11 cellular contexts compared by ENCODE assay signal in the genomic region with DNA sequence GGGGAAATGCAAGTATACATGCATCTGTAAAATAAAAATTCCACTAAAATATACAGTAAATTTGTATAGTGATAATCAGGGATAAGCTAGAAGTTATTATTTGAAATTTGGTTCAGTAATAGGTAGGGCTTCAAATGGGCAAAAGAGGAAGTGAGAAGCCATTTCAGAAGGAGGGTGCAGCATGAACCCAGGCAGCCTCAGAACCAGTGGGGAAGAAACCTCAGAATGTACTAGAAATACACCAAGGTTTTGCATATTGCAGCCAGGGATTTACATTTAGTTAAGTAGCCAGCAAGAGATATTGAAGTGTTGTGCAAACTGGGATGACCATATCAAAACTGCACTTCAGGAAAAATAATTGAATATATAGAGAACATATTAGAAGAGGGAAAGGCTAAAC.
A peak's percentile ranks its signal among the peaks of the same experiment; 100 is the strongest.
DNase-seq lines count a peak whose midpoint lies in the region; ATAC-seq and TF ChIP-seq lines count a peak whose summit lies in the region.
"Had no signal": no experiment of that assay in that cellular context is flagged by ENCODE, and none has a peak within 500 bp of the region (broad histone marks: within the 10 kb centered on the region; RNA-seq: fewer than 3 reads in every experiment).

No MANE protein-coding gene starts in this region.

- no TSS peak for BruUV-seq in mammary epithelial cell (replicated peaks; lab: Mats Ljungman, UMichigan)

- H3K4me1 Mint-ChIP-seq in activated naive CD4-positive, alpha-beta T cell treated with anti-CD3 and anti-CD28 coated beads for 36 hours (ENCODE audit: low read depth), result no peaks in the 10 kb centered on the region

- ATAC-seq in GM19043 (IDR thresholded peaks at IDR 0.05; ENCODE audit: low read depth, unreplicated experiment) (peak; percentile 90), HG02588 (IDR thresholded peaks at IDR 0.05; ENCODE audit: unreplicated experiment) (peak; percentile 94), HG03342 (IDR thresholded peaks at IDR 0.05; ENCODE audit: unreplicated experiment) (peak; percentile 90), mucosa of descending colon (peak; percentile 36), foreskin keratinocyte (no peak)

- H3K27ac ChIP-seq in mammary epithelial cell (ENCODE audit: insufficient read depth, low read depth, low read length) (no peak overlapping the region), foreskin keratinocyte (no peak overlapping the region), brain microvascular endothelial cell (no peak overlapping the region)
- H3K27ac ChIP-seq: KMS-11 had no signal

- H3K4me3 Mint-ChIP-seq in activated naive CD4-positive, alpha-beta T cell treated with anti-CD3 and anti-CD28 coated beads for 36 hours, result no peak overlapping the region
- H3K4me3 Mint-ChIP-seq: brain had no signal

- dilution Hi-C loops in mammary epithelial cell (cut with HindIII; ENCODE audit: low sequenced_read_pairs), result no loop called here

- in situ Hi-C loops in mammary epithelial cell (cut with MboI; ENCODE audit: low sequenced_read_pairs in 2 of 2) (no loop called here), brain microvascular endothelial cell (cut with HindIII; ENCODE audit: low pct_ligation_motif_present, low sequenced_read_pairs) (no loop called here)

- no peak for TF ChIP-seq CTCF in mucosa of descending colon (IDR thresholded peaks at IDR 0.05)
- no peak for TF ChIP-seq CTCF in mammary epithelial cell (conservative IDR thresholded peaks at IDR 0.05 in 1 of 2, IDR thresholded peaks at IDR 0.05 in 1 of 2; ENCODE audit: extremely low read depth in 1 of 2, insufficient read depth in 1 of 2, low read depth in 1 of 2, low read length in 2 of 2)
- no peak for TF ChIP-seq CTCF in foreskin keratinocyte (conservative IDR thresholded peaks at IDR 0.05)
- TF ChIP-seq CTCF in brain microvascular endothelial cell (IDR thresholded peaks at IDR 0.05; ENCODE audit: low read depth, low read length, missing control alignments), result no peak

- no peaks in the 10 kb centered on the region for H3K9me3 Mint-ChIP-seq in activated naive CD4-positive, alpha-beta T cell treated with anti-CD3 and anti-CD28 coated beads for 36 hours

- CTCF ChIA-PET in mammary epithelial cell (lab: Charles Lee; ENCODE audit: low non-redundant PET), result no interaction called here
- CTCF ChIA-PET in activated naive CD4-positive, alpha-beta T cell treated with anti-CD3 and anti-CD28 coated beads for 36 hours (lab: Charles Lee), result no interaction called here

- H4K20me1 ChIP-seq in mammary epithelial cell (ENCODE audit: insufficient read depth, low read length), result no peaks in the 10 kb centered on the region

- H3K4me3 ChIP-seq in mucosa of descending colon (no peak overlapping the region), mammary epithelial cell (replicated peaks in 1 of 3; ENCODE audit: insufficient read depth in 1 of 3, low read depth in 2 of 3, low read length in 3 of 3) (no peak overlapping the region), brain microvascular endothelial cell (ENCODE audit: low read depth, low read length) (no peak overlapping the region)

- H3K27me3 Mint-ChIP-seq in activated naive CD4-positive, alpha-beta T cell treated with anti-CD3 and anti-CD28 coated beads for 36 hours (ENCODE audit: low read depth), result no peaks in the 10 kb centered on the region

- H3K79me2 ChIP-seq in mammary epithelial cell (ENCODE audit: insufficient read depth, low read length), result no peaks in the 10 kb centered on the region

- H3K36me3 ChIP-seq in mucosa of descending colon (ENCODE audit: low read depth) (no peaks in the 10 kb centered on the region), mammary epithelial cell (ENCODE audit: insufficient read depth, low read length) (no peaks in the 10 kb centered on the region), brain microvascular endothelial cell (replicated peaks) (no peaks in the 10 kb centered on the region)

- H3K4me1 ChIP-seq in mucosa of descending colon (ENCODE audit: low read depth), result no peaks in the 10 kb centered on the region
- no peaks in the 10 kb centered on the region for H3K4me1 ChIP-seq in mammary epithelial cell (ENCODE audit: insufficient read depth, low read length)
- peaks cover 13% of the 10 kb centered on the region for H3K4me1 ChIP-seq in foreskin keratinocyte

- no peak overlapping the region for H3K27ac Mint-ChIP-seq in activated naive CD4-positive, alpha-beta T cell treated with anti-CD3 and anti-CD28 coated beads for 36 hours

- DNase-seq in mucosa of descending colon, result no peak
- DNase-seq in mammary epithelial cell, result no peak
- no peak for DNase-seq in foreskin keratinocyte
- DNase-seq in brain microvascular endothelial cell, result no peak
- DNase-seq in activated naive CD4-positive, alpha-beta T cell treated with anti-CD3 and anti-CD28 coated beads for 36 hours, result no peak
- DNase-seq: NCI-H446 treated with DMSO at 0.1 percent for 48 hours had no signal

- no peak overlapping the region for H3K4me2 ChIP-seq in mammary epithelial cell (ENCODE audit: insufficient read depth, low read depth, low read length)
- H3K4me2 ChIP-seq: KMS-11 had no signal

- H3K36me3 Mint-ChIP-seq in activated naive CD4-positive, alpha-beta T cell treated with anti-CD3 and anti-CD28 coated beads for 36 hours (ENCODE audit: low read depth), result no peaks in the 10 kb centered on the region
- H3K36me3 Mint-ChIP-seq: brain had no signal

- H3K9me3 ChIP-seq in mucosa of descending colon (no peaks in the 10 kb centered on the region), mammary epithelial cell (replicated peaks; ENCODE audit: insufficient read depth, low read length) (no peaks in the 10 kb centered on the region)

- H3K9ac ChIP-seq in mammary epithelial cell (ENCODE audit: insufficient read depth, low read length), result no peak overlapping the region
- H3K9ac ChIP-seq: KMS-11 had no signal

- no peaks in the 10 kb centered on the region for H3K27me3 ChIP-seq in mammary epithelial cell (ENCODE audit: insufficient read depth, low read length)
- no peaks in the 10 kb centered on the region for H3K27me3 ChIP-seq in foreskin keratinocyte
- H3K27me3 ChIP-seq in brain microvascular endothelial cell (replicated peaks), result no peaks in the 10 kb centered on the region

- H2AFZ ChIP-seq in mammary epithelial cell (ENCODE audit: low read depth, low read length), result no peak overlapping the region

- intact Hi-C loops in mucosa of descending colon (cut with DNase I, micrococcal nuclease) (no loop called here), mammary epithelial cell (cut with micrococcal nuclease) (no loop called here)
- intact Hi-C loops in activated naive CD4-positive, alpha-beta T cell treated with anti-CD3 and anti-CD28 coated beads for 36 hours (cut with micrococcal nuclease), result no loop called here
